11 cellular contexts compared by ENCODE assay signal in the genomic region with DNA sequence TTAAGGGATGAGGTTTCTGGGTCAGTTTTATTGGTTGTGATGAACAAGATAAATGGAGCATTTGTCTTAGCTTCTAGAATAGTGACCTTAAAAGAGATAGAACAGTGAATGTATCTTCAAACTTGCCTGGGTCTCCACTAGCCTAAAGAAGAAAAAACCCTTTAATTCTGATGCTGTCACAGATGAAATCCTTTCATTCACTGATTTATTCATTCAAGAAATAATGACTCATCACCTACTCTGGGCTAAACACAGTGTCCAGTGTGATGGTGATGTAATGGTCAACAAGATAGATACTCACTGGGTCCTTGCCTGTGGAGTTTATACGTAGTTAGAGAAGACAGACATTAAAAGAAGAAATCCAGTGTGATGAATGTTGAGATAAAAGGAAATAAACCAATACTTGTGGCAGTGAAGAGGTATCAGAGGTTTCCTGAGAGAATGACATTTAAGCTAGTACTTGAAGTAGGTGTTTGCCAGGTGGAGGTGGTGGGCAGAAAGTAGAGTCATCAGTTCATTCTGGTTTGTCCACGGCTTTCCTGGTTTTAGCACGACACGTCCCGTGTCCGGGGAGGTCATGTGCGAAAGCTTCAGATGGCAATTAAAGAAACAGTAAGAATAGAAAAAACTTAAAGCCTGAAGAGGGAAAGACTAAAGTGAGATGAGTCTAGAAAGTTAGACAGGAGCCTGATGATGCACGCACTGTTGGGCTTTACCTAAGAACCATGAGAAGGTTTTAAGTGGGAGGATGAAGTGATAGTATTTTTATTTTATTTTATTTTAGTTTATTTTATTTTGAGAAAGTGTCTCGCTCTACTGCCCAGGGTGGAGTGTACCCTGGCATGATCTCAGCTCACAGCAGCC. TPM values are rescaled to one million over a fixed set of nuclear protein-coding genes. Genes with fewer than 3 reads are reported as not detected.
A peak's percentile ranks its signal among the peaks of the same experiment; 100 is the strongest.
DNase-seq lines count a peak whose midpoint lies in the region; ATAC-seq and TF ChIP-seq lines count a peak whose summit lies in the region.
"Had no signal": no experiment of that assay in that cellular context is flagged by ENCODE, and none has a peak within 500 bp of the region (broad histone marks: within the 10 kb centered on the region; RNA-seq: fewer than 3 reads in every experiment).

No MANE protein-coding gene starts in this region.

- no TSS peak for BruUV-seq in Calu3 (replicated peaks; lab: Mats Ljungman, UMichigan)

- no peak overlapping the region for H3K4me2 ChIP-seq in osteoblast (ENCODE audit: insufficient read depth, low read length)

- no peak for ATAC-seq in HG03025 (IDR thresholded peaks at IDR 0.05; ENCODE audit: low FRiP score, unreplicated experiment)
- no peak for ATAC-seq in HG02981 (IDR thresholded peaks at IDR 0.05; ENCODE audit: unreplicated experiment)
- ATAC-seq in GM21717 (IDR thresholded peaks at IDR 0.05; ENCODE audit: unreplicated experiment): no peak
- no peak for ATAC-seq in HG03439 (IDR thresholded peaks at IDR 0.05; ENCODE audit: unreplicated experiment)

- no peak for DNase-seq in Calu3
- DNase-seq in RPMI7951 (ENCODE audit: low read depth): peak; percentile 79
- DNase-seq in osteoblast (ENCODE audit: insufficient read length, low spot score, missing footprints): peak; percentile 73
- DNase-seq: mesendoderm; stimulated activated CD4-positive, alpha-beta T cell treated with anti-CD3 and anti-CD28 coated beads, Interleukin-2, amount 100 ng/mL, for 24 hours had no signal

- peaks cover 6% of the 10 kb centered on the region for H3K36me3 ChIP-seq in osteoblast (ENCODE audit: insufficient read depth, low read length)

- peaks cover 23% of the 10 kb centered on the region for H3K36me3 Mint-ChIP-seq in Calu3 (ENCODE audit: insufficient read depth, unreplicated experiment)

- TF ChIP-seq CTCF in Calu3 (IDR thresholded peaks at IDR 0.05; ENCODE audit: unreplicated experiment): no peak
- TF ChIP-seq CTCF in osteoblast (IDR thresholded peaks at IDR 0.05; ENCODE audit: extremely low read depth, low read depth, low read length): no peak

- no peaks in the 10 kb centered on the region for H3K27me3 Mint-ChIP-seq in Calu3 (ENCODE audit: unreplicated experiment)

- H3K4me1 Mint-ChIP-seq in Calu3 (ENCODE audit: low read depth, unreplicated experiment): peaks cover 35% of the 10 kb centered on the region

- intact Hi-C loops in Calu3 (cut with micrococcal nuclease; ENCODE audit: unreplicated experiment): no loop called here

- H3K27ac ChIP-seq in cingulate gyrus (ENCODE audit: low read depth, low read length): peak overlapping the region; percentile 20
- no peak overlapping the region for H3K27ac ChIP-seq in osteoblast (ENCODE audit: low read depth, low read length)
- H3K27ac ChIP-seq: SK-N-MC had no signal

- peak overlapping the region; percentile 18 for H3K27ac Mint-ChIP-seq in Calu3 (ENCODE audit: unreplicated experiment)

- H3K79me2 ChIP-seq in osteoblast (ENCODE audit: insufficient read depth, low read length): peaks cover 82% of the 10 kb centered on the region

- H3K4me3 ChIP-seq in osteoblast (ENCODE audit: insufficient read depth, low read length): no peak overlapping the region
- H3K4me3 ChIP-seq: SK-N-MC had no signal

- no peaks in the 10 kb centered on the region for H3K27me3 ChIP-seq in osteoblast (ENCODE audit: insufficient read depth, low read length)

- CTCF ChIA-PET in Calu3 (lab: Charles Lee): no interaction called here

- H2AFZ ChIP-seq in osteoblast (ENCODE audit: low read length): no peak overlapping the region

- H3K9me3 ChIP-seq in osteoblast (ENCODE audit: low read depth, low read length): peaks cover 2% of the 10 kb centered on the region

- H3K4me3 Mint-ChIP-seq in Calu3 (ENCODE audit: low read depth, unreplicated experiment): peak overlapping the region; percentile 1

- H3K9me3 Mint-ChIP-seq in Calu3 (ENCODE audit: low read depth, unreplicated experiment): peaks cover 10% of the 10 kb centered on the region

- peaks cover 36% of the 10 kb centered on the region for H4K20me1 ChIP-seq in osteoblast (ENCODE audit: insufficient read depth, low read length)

- peaks cover 24% of the 10 kb centered on the region for H3K4me1 ChIP-seq in osteoblast (ENCODE audit: insufficient read depth, low read length)

RNA-seq across cellular contexts. Expression of a gene that starts 18.5 kb away (rescaled TPM):
- total RNA-seq in Calu3 (2022): 68.2 and 70.4 TPM in 2 replicates
- total RNA-seq in RPMI7951 (2014; rRNA removed; shearing (Covaris generic)): 37.7 and 45.5 TPM in 2 replicates
- 36.6 and 37.4 TPM in 2 replicates for total RNA-seq in osteoblast

RNA-seq across cellular contexts. Expression of a gene that starts 45.9 kb away (rescaled TPM):
- 24.4 and 31.2 TPM in 2 replicates for total RNA-seq in Calu3 (2022)
- 32.1 and 43.6 TPM in 2 replicates for total RNA-seq in RPMI7951 (2014; rRNA removed; shearing (Covaris generic))
- 19.2 and 26.8 TPM in 2 replicates for total RNA-seq in osteoblast

RNA-seq across cellular contexts. Expression of a gene that starts 46.1 kb away (rescaled TPM):
- total RNA-seq in Calu3 (2022): 1.2 and 1.7 TPM in 2 replicates
- 9.4 and 11.2 TPM in 2 replicates for total RNA-seq in RPMI7951 (2014; rRNA removed; shearing (Covaris generic))
- total RNA-seq in osteoblast: 3.6 and 3.8 TPM in 2 replicates
